7 cellular contexts compared by ENCODE assay signal in the genomic region with DNA sequence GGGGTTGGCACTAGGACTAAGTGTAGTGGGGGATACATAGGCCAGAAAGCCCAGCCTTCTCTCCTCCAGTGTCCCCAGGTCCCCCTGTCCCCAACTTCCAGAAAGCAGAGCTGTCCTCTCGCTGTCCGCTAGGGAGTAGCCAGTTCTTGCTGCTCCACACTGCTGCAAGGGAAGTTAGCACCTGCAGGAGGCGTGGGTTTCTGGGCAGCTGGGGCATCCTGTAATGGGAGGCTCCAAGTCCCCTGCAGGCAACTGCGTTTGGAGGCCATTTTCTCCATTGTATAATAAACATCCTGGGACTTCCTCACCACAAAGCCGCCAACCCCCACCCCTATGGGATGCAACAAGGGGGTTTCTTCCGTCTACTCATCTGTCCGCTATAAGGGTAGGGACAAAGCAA. TPM values are rescaled to one million over a fixed set of nuclear protein-coding genes. Genes with fewer than 3 reads are reported as not detected.
DNase-seq lines count a peak whose midpoint lies in the region; ATAC-seq and TF ChIP-seq lines count a peak whose summit lies in the region.

No MANE protein-coding gene starts in this region.

- TF ChIP-seq CTCF in GM23338 (conservative IDR thresholded peaks at IDR 0.05; ENCODE audit: low read depth in 2 of 2) (peak; percentile 61 to 67), osteocyte (IDR thresholded peaks at IDR 0.05) (peak; percentile 39)

- no peaks in the 10 kb centered on the region for H3K36me3 ChIP-seq in GM23338 (ENCODE audit: insufficient read depth)

- DNase-seq in GM23338 (ENCODE audit: low spot score) (peak; percentile 97), NCI-H446 (lab: John Stamatoyannopoulos, UW) (peak; percentile 35 to 68), dermis microvascular lymphatic vessel endothelial cell (ENCODE audit: low read depth in 2 of 2) (peak; percentile 2 to 49), osteocyte (ENCODE audit: extremely low spot score, unreplicated experiment) (no peak), Kasumi-1 (lab: John Stamatoyannopoulos, UW) (no peak), amniotic stem cell (lab: John Stamatoyannopoulos, UW) (no peak)
- DNase-seq in activated CD4-positive, alpha-beta T cell treated with anti-CD3 and anti-CD28 coated beads, Interleukin-2, amount 50 U/mL, for 1 hour: no peak

- peak overlapping the region; percentile 93 for H3K4me3 Mint-ChIP-seq in GM23338
- H3K4me3 Mint-ChIP-seq in osteocyte (ENCODE audit: unreplicated experiment): peak overlapping the region; percentile 76

- H3K4me1 ChIP-seq in GM23338 (ENCODE audit: insufficient read depth): peaks cover 37% of the 10 kb centered on the region

- H4K20me1 ChIP-seq in GM23338 (replicated peaks; ENCODE audit: insufficient read depth): no peaks in the 10 kb centered on the region; the same call in 1 of the 2 replicates

- H3K36me3 Mint-ChIP-seq in GM23338 (ENCODE audit: low read depth) (peaks cover 5% of the 10 kb centered on the region; the same call in 2 of the 3 replicates), osteocyte (ENCODE audit: unreplicated experiment) (no peaks in the 10 kb centered on the region)

- H3K4me1 Mint-ChIP-seq in GM23338: peaks cover 38% of the 10 kb centered on the region
- peaks cover 10% of the 10 kb centered on the region for H3K4me1 Mint-ChIP-seq in osteocyte (ENCODE audit: unreplicated experiment)

- peak overlapping the region; percentile 88 for H3K4me2 ChIP-seq in GM23338

- peak overlapping the region; percentile 76 for H3K4me3 ChIP-seq in GM23338

- H3K27me3 ChIP-seq in GM23338 (ENCODE audit: insufficient read depth): peaks cover 27% of the 10 kb centered on the region

- ATAC-seq in GM23338: peak; percentile 84

- H3K9me2 ChIP-seq in GM23338 (ENCODE audit: insufficient read depth): no peaks in the 10 kb centered on the region

- H3K27me3 Mint-ChIP-seq in GM23338 (ENCODE audit: insufficient read depth, low read depth, poor library complexity) (peaks cover 35% of the 10 kb centered on the region), osteocyte (ENCODE audit: unreplicated experiment) (peaks cover 66% of the 10 kb centered on the region)

- H3K27ac ChIP-seq in GM23338 (ENCODE audit: low read depth): no peak overlapping the region

- H3K79me2 ChIP-seq in GM23338 (replicated peaks; ENCODE audit: insufficient read depth): no peaks in the 10 kb centered on the region

- peak overlapping the region; percentile 80 for H3K27ac Mint-ChIP-seq in GM23338
- no peak overlapping the region for H3K27ac Mint-ChIP-seq in osteocyte (ENCODE audit: unreplicated experiment)

- no peaks in the 10 kb centered on the region; the same call in 2 of the 3 replicates for H3K9me3 Mint-ChIP-seq in GM23338
- no peaks in the 10 kb centered on the region for H3K9me3 Mint-ChIP-seq in osteocyte (ENCODE audit: unreplicated experiment)

- peaks cover 7% of the 10 kb centered on the region; the same call in 1 of the 2 replicates for H3F3A ChIP-seq in GM23338 (replicated peaks; ENCODE audit: low read depth)

- H2AFZ ChIP-seq in GM23338: peak overlapping the region; percentile 84; the same call in 1 of the 2 replicates

TF ChIP-seq in GM23338, 12 proteins besides CTCF, POLR2A, EP300 and RAD21 (continues in another document):
- TF ChIP-seq NANOG (IDR thresholded peaks at IDR 0.05; ENCODE audit: borderline replicate concordance) (no peak), EZH2phosphoT487 (IDR thresholded peaks at IDR 0.05; ENCODE audit: unreplicated experiment) (no peak), CREB1 (CRISPR knock-in tag; IDR thresholded peaks at IDR 0.05; ENCODE audit: low read depth) (no peak), ZNF114 (CRISPR knock-in tag; IDR thresholded peaks at IDR 0.05) (no peak), ZNF331 (CRISPR knock-in tag; IDR thresholded peaks at IDR 0.05; ENCODE audit: low read depth) (no peak)
- TF ChIP-seq, protein P1, sequence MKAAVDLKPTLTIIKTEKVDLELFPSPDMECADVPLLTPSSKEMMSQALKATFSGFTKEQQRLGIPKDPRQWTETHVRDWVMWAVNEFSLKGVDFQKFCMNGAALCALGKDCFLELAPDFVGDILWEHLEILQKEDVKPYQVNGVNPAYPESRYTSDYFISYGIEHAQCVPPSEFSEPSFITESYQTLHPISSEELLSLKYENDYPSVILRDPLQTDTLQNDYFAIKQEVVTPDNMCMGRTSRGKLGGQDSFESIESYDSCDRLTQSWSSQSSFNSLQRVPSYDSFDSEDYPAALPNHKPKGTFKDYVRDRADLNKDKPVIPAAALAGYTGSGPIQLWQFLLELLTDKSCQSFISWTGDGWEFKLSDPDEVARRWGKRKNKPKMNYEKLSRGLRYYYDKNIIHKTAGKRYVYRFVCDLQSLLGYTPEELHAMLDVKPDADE (IDR thresholded peaks at IDR 0.05): no peak
- TF ChIP-seq, protein P2, sequence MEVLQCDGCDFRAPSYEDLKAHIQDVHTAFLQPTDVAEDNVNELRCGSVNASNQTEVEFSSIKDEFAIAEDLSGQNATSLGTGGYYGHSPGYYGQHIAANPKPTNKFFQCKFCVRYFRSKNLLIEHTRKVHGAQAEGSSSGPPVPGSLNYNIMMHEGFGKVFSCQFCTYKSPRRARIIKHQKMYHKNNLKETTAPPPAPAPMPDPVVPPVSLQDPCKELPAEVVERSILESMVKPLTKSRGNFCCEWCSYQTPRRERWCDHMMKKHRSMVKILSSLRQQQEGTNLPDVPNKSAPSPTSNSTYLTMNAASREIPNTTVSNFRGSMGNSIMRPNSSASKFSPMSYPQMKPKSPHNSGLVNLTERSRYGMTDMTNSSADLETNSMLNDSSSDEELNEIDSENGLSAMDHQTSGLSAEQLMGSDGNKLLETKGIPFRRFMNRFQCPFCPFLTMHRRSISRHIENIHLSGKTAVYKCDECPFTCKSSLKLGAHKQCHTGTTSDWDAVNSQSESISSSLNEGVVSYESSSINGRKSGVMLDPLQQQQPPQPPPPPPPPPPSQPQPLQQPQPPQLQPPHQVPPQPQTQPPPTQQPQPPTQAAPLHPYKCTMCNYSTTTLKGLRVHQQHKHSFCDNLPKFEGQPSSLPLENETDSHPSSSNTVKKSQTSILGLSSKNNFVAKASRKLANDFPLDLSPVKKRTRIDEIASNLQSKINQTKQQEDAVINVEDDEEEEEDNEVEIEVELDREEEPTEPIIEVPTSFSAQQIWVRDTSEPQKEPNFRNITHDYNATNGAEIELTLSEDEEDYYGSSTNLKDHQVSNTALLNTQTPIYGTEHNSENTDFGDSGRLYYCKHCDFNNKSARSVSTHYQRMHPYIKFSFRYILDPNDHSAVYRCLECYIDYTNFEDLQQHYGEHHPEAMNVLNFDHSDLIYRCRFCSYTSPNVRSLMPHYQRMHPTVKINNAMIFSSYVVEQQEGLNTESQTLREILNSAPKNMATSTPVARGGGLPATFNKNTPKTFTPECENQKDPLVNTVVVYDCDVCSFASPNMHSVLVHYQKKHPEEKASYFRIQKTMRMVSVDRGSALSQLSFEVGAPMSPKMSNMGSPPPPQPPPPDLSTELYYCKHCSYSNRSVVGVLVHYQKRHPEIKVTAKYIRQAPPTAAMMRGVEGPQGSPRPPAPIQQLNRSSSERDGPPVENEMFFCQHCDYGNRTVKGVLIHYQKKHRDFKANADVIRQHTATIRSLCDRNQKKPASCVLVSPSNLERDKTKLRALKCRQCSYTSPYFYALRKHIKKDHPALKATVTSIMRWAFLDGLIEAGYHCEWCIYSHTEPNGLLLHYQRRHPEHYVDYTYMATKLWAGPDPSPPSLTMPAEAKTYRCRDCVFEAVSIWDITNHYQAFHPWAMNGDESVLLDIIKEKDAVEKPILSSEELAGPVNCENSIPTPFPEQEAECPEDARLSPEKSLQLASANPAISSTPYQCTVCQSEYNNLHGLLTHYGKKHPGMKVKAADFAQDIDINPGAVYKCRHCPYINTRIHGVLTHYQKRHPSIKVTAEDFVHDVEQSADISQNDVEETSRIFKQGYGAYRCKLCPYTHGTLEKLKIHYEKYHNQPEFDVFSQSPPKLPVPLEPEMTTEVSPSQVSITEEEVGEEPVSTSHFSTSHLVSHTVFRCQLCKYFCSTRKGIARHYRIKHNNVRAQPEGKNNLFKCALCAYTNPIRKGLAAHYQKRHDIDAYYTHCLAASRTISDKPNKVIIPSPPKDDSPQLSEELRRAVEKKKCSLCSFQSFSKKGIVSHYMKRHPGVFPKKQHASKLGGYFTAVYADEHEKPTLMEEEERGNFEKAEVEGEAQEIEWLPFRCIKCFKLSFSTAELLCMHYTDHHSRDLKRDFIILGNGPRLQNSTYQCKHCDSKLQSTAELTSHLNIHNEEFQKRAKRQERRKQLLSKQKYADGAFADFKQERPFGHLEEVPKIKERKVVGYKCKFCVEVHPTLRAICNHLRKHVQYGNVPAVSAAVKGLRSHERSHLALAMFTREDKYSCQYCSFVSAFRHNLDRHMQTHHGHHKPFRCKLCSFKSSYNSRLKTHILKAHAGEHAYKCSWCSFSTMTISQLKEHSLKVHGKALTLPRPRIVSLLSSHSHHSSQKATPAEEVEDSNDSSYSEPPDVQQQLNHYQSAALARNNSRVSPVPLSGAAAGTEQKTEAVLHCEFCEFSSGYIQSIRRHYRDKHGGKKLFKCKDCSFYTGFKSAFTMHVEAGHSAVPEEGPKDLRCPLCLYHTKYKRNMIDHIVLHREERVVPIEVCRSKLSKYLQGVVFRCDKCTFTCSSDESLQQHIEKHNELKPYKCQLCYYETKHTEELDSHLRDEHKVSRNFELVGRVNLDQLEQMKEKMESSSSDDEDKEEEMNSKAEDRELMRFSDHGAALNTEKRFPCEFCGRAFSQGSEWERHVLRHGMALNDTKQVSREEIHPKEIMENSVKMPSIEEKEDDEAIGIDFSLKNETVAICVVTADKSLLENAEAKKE (CRISPR knock-in tag; IDR thresholded peaks at IDR 0.05): no peak

RNA-seq across cellular contexts. Expression of a gene that starts 1.7 kb away (rescaled TPM):
- total RNA-seq in GM23338 (2014; rRNA removed; shearing (Covaris generic)): 8.4 and 16.4 TPM in 2 replicates
- 2.1 and 3.4 TPM in 2 replicates for polyA plus RNA-seq in GM23338 (2016; fragmentation: Nextera tagmentation; extraction: Ambion mirVana)
- total RNA-seq in dermis microvascular lymphatic vessel endothelial cell (not detected in 2 replicates), osteocyte (not detected in 2 replicates)

RNA-seq across cellular contexts. Expression of a gene that starts 54.4 kb away (rescaled TPM):
- 32.2 and 36.2 TPM in 2 replicates for total RNA-seq in GM23338 (2014; rRNA removed; shearing (Covaris generic))
- polyA plus RNA-seq in GM23338 (2016; fragmentation: Nextera tagmentation; extraction: Ambion mirVana): 26.1 and 33.2 TPM in 2 replicates
- total RNA-seq in dermis microvascular lymphatic vessel endothelial cell (29.5 and 42.6 TPM in 2 replicates), osteocyte (58.0 and 63.7 TPM in 2 replicates)

Comparison
In these comparisons a context has a peak if more than half of its experiments do, and no peak if none do; other contexts are left out.
1. DNase-seq: peak in GM23338 (single experiment), NCI-H446 (2 of 2) and dermis microvascular lymphatic vessel endothelial cell (2 of 2); none in osteocyte (single experiment), Kasumi-1 (0 of 2), activated CD4-positive, alpha-beta T cell treated with anti-CD3 and anti-CD28 coated beads, Interleukin-2, amount 50 U/mL, for 1 hour (single experiment) and amniotic stem cell (single experiment).